In the genomic region with DNA sequence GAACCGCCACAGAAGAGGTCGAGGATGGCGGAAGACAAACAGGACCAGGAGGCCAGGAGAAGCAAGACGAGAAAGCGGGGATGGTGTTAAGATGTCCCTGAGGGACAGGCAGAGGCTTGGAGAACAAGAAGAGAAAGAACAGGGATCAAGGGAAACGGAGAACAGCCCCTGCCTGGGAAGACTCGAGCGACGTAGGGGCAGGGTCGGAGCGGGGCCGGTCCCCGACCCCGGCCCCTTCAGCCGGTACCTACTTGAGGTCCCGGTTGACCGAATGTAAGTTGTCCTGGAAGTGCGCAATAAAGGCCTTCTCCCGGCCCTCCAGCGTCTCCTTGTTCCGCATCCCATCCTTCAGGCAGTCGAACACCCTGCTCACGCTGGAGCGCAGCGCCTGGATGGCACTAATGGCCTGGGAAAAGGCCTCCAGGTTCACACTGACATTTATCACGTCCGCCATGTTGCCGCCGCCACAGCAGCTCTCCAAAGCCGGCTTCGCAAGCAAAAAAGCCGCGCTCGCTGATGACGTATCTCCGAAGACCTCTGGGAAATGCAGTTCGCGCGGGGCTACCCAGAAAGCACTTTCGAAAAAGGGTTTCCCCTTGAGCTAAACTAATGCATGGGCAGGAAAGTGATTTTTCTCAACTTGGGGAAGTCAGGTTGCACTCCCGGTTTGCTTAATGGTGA, we compare ENCODE assay signal across 8 cellular contexts. TPM values are rescaled to one million over a fixed set of nuclear protein-coding genes. Genes with fewer than 3 reads are reported as not detected.
DNase-seq lines count a peak whose midpoint lies in the region; FAIRE-seq and TF ChIP-seq lines count a peak whose summit lies in the region.

A gene with protein sequence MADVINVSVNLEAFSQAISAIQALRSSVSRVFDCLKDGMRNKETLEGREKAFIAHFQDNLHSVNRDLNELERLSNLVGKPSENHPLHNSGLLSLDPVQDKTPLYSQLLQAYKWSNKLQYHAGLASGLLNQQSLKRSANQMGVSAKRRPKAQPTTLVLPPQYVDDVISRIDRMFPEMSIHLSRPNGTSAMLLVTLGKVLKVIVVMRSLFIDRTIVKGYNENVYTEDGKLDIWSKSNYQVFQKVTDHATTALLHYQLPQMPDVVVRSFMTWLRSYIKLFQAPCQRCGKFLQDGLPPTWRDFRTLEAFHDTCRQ (minus strand): TSS at position 477 of the 681 bp plus-strand sequence. CDS start 23 bp downstream, at position 454.

- H3K27me3 ChIP-seq in H9 (ENCODE audit: insufficient read depth, low read length): no peaks in the 10 kb centered on the region
- peaks cover 10% of the 10 kb centered on the region for H3K27me3 ChIP-seq in SJSA1 (replicated peaks)
- H3K27me3 ChIP-seq in neuronal stem cell (ENCODE audit: control insufficient read depth in 3 of 3, insufficient read depth in 3 of 3, low read depth in 1 of 3, low read length in 3 of 3): no peaks in the 10 kb centered on the region
- no peaks in the 10 kb centered on the region for H3K27me3 ChIP-seq in subcutaneous abdominal adipose tissue (ENCODE audit: control insufficient read depth in 5 of 5, insufficient read depth in 4 of 5, low read length in 5 of 5)

- no CpG with 5 or more reads among the region's 41 CpGs for WGBS in H9 (ENCODE audit: extremely low coverage, insufficient read length, low lambda C conversion rate)
- no CpG with 5 or more reads among the region's 41 CpGs for WGBS in neuronal stem cell (ENCODE audit: extremely low coverage in 2 of 2, insufficient read length in 2 of 2, insufficient replicate concordance in 1 of 2), 2 donors

- H3K79me2 ChIP-seq in H9 (ENCODE audit: insufficient read depth, low read length): no peaks in the 10 kb centered on the region; the same call in 1 of the 2 replicates

- H3K36me3 ChIP-seq in SJSA1: peaks cover 19% of the 10 kb centered on the region
- peaks cover 3 to 26% of the 10 kb centered on the region in 2 donors for H3K36me3 ChIP-seq in neuronal stem cell (replicated peaks in 1 of 2; ENCODE audit: control insufficient read depth in 2 of 2, insufficient read depth in 2 of 2, low read length in 2 of 2)
- peaks cover 10 to 19% (median 16%) of the 10 kb centered on the region in 5 donors for H3K36me3 ChIP-seq in subcutaneous abdominal adipose tissue (ENCODE audit: control insufficient read depth in 5 of 5, insufficient read depth in 5 of 5, low read length in 5 of 5)

- no peak within 1 kb of the TSS for H2BK20ac ChIP-seq in H9 (ENCODE audit: low read depth, low read length, poor library complexity, severe bottlenecking)

- H4K5ac ChIP-seq in H9 (ENCODE audit: insufficient read length, low read depth, low read length): no peak within 1 kb of the TSS

- H3T11ph ChIP-seq in H9 (ENCODE audit: low read length): no peak within 1 kb of the TSS

- peaks cover 2 to 24% (median 15%) of the 10 kb centered on the region in 3 experiments; a peak in 5 of 7 replicates for H3K36me3 Mint-ChIP-seq in H9 (ENCODE audit: insufficient read depth in 1 of 3, low read depth in 3 of 3)

- H3K9me3 Mint-ChIP-seq in H9: no peaks in the 10 kb centered on the region; a peak in 2 of 5 replicates

- H3K4ac ChIP-seq in H9 (ENCODE audit: low read depth, low read length): no peak within 1 kb of the TSS
- no peak within 1 kb of the TSS for H3K4ac ChIP-seq in neuronal stem cell (ENCODE audit: low read length)

- no peak for FAIRE-seq in frontal cortex (lab: Jason Lieb, UNC)

- H2BK12ac ChIP-seq in H9 (ENCODE audit: insufficient read length, low read depth, low read length): no peak within 1 kb of the TSS
- H2BK12ac ChIP-seq in neuronal stem cell (ENCODE audit: low read length): no peak within 1 kb of the TSS

- no peak within 1 kb of the TSS for H3K23ac ChIP-seq in H9 (ENCODE audit: insufficient read length, low read depth, low read length)
- H3K23ac ChIP-seq in neuronal stem cell (ENCODE audit: low read depth, low read length, poor library complexity): no peak within 1 kb of the TSS

- H3K27ac Mint-ChIP-seq in H9: peak within 1 kb of the TSS; percentile 37 to 96 (median 41); a peak in 6 of 7 replicates

- H3K79me1 ChIP-seq in H9 (ENCODE audit: insufficient read depth, low read depth, low read length, poor library complexity, severe bottlenecking) (peaks cover 6% of the 10 kb centered on the region), neuronal stem cell (ENCODE audit: low read depth, low read length) (peaks cover 2% of the 10 kb centered on the region)

- H3K4me2 ChIP-seq in H9 (ENCODE audit: insufficient read depth, insufficient read length, low read length) (peak within 1 kb of the TSS; percentile 99), neuronal stem cell (ENCODE audit: insufficient read depth, low read length, poor library complexity, severe bottlenecking) (peak within 1 kb of the TSS; percentile 74)

- H3K14ac ChIP-seq in H9 (ENCODE audit: insufficient read depth, low read length) (no peak within 1 kb of the TSS; the same call in 1 of the 2 replicates), neuronal stem cell (ENCODE audit: low read length) (no peak within 1 kb of the TSS)

- no peak within 1 kb of the TSS for H3K27ac ChIP-seq in H9 (ENCODE audit: insufficient read length, low read depth, low read length)
- peak within 1 kb of the TSS; percentile 9; the same call in 1 of the 2 replicates for H3K27ac ChIP-seq in SJSA1
- H3K27ac ChIP-seq in neuronal stem cell (replicated peaks; ENCODE audit: low read length): no peak within 1 kb of the TSS
- peak within 1 kb of the TSS; percentile 46 for H3K27ac ChIP-seq in subcutaneous abdominal adipose tissue (ENCODE audit: low read depth, low read length)

- H2BK120ac ChIP-seq in H9 (ENCODE audit: low read depth, low read length, poor library complexity, severe bottlenecking) (no peak within 1 kb of the TSS), neuronal stem cell (ENCODE audit: low read depth, low read length) (no peak within 1 kb of the TSS)

- H2AK5ac ChIP-seq in H9 (ENCODE audit: insufficient read length, low read length) (no peak within 1 kb of the TSS), neuronal stem cell (ENCODE audit: low read depth, low read length) (peak within 1 kb of the TSS; percentile 41)

- H3K9me3 ChIP-seq in H9 (ENCODE audit: control insufficient read depth, low read depth, low read length) (no peaks in the 10 kb centered on the region), SJSA1 (replicated peaks) (no peaks in the 10 kb centered on the region; the same call in 1 of the 2 replicates), neuronal stem cell (replicated peaks in 1 of 2; ENCODE audit: control insufficient read depth in 2 of 2, insufficient read depth in 1 of 2, low read depth in 1 of 2, low read length in 2 of 2) (no peaks in the 10 kb centered on the region), subcutaneous abdominal adipose tissue (ENCODE audit: control insufficient read depth in 5 of 5, low read length in 5 of 5) (no peaks in the 10 kb centered on the region)

- peaks cover 4% of the 10 kb centered on the region; the same call in 1 of the 2 replicates for H3K27me3 Mint-ChIP-seq in H9 (ENCODE audit: low read depth)

- H3K4me1 Mint-ChIP-seq in H9: peaks cover 18 to 20% of the 10 kb centered on the region in 2 experiments

- H4K91ac ChIP-seq in H9 (ENCODE audit: insufficient read length, low read depth, low read length): no peak within 1 kb of the TSS
- H4K91ac ChIP-seq in neuronal stem cell (ENCODE audit: low read depth, low read length, poor library complexity): no peak within 1 kb of the TSS

- H3K18ac ChIP-seq in H9 (ENCODE audit: insufficient read length, low read depth, low read length) (no peak within 1 kb of the TSS), neuronal stem cell (ENCODE audit: low read length) (no peak within 1 kb of the TSS)

- no peak for TF ChIP-seq CTCF in H9 (conservative IDR thresholded peaks at IDR 0.05)

- no peak within 1 kb of the TSS for H3K56ac ChIP-seq in H9 (ENCODE audit: insufficient read length, low read depth, low read length)

- peak within 1 kb of the TSS; percentile 96 to 99 for H3K4me3 Mint-ChIP-seq in H9

- no peak within 1 kb of the TSS for H4K8ac ChIP-seq in H9 (replicated peaks; ENCODE audit: insufficient read length, low read depth, low read length)
- no peak within 1 kb of the TSS for H4K8ac ChIP-seq in neuronal stem cell (ENCODE audit: low read depth, low read length)

- no peaks in the 10 kb centered on the region for H4K20me1 ChIP-seq in H9 (ENCODE audit: control insufficient read depth, insufficient read depth, insufficient read length)

- H3K4me1 ChIP-seq in H9 (ENCODE audit: insufficient read depth, low read length) (no peaks in the 10 kb centered on the region), SJSA1 (replicated peaks) (peaks cover 12% of the 10 kb centered on the region), neuronal stem cell (ENCODE audit: control insufficient read depth in 2 of 2, insufficient read depth in 1 of 2, low read depth in 1 of 2, low read length in 2 of 2) (peaks cover 2 to 10% of the 10 kb centered on the region in 2 donors), subcutaneous abdominal adipose tissue (ENCODE audit: control insufficient read depth in 5 of 5, insufficient read depth in 5 of 5, low read length in 5 of 5) (peaks cover 3 to 21% (median 20%) of the 10 kb centered on the region in 5 donors)

- H3K9ac ChIP-seq in H9 (ENCODE audit: extremely low read depth, insufficient read length, low read length) (peak within 1 kb of the TSS; percentile 75), neuronal stem cell (ENCODE audit: low read depth, low read length, poor library complexity) (peak within 1 kb of the TSS; percentile 85), subcutaneous abdominal adipose tissue (ENCODE audit: low read length in 5 of 5) (peak within 1 kb of the TSS; percentile 96 to 100 (median 99))

- peaks cover 4% of the 10 kb centered on the region for H3K23me2 ChIP-seq in H9 (ENCODE audit: insufficient read length, low read depth, low read length, poor library complexity, severe bottlenecking)

- H3K4me3 ChIP-seq in SJSA1 (peak within 1 kb of the TSS; percentile 58), neuronal stem cell (ENCODE audit: low read length in 2 of 2) (peak within 1 kb of the TSS; percentile 84 to 92), subcutaneous abdominal adipose tissue (ENCODE audit: low read depth in 1 of 5, low read length in 5 of 5) (peak within 1 kb of the TSS; percentile 86 to 99 (median 97))

- no peak within 1 kb of the TSS for H2BK15ac ChIP-seq in H9 (ENCODE audit: low read depth, low read length)
- H2BK15ac ChIP-seq in neuronal stem cell (ENCODE audit: low read length): no peak within 1 kb of the TSS

- peak; percentile 91 for DNase-seq in EL
- peak; percentile 92 for DNase-seq in H9
- DNase-seq in MV-4-11 (lab: John Stamatoyannopoulos, UW): peak; percentile 88
- DNase-seq in SJSA1 (ENCODE audit: low read depth in 1 of 2, low spot score in 2 of 2): peak; percentile 68 to 89
- peak; percentile 64 to 87 (median 84) for DNase-seq in activated naive CD4-positive, alpha-beta T cell (lab: John Stamatoyannopoulos, UW)
- DNase-seq in frontal cortex (ENCODE audit: low spot score in 2 of 2): peak; percentile 62 to 88
- peak; percentile 82 for DNase-seq in neuronal stem cell (ENCODE audit: low spot score)

- H2BK5ac ChIP-seq in H9 (ENCODE audit: insufficient read length, low read length) (no peak within 1 kb of the TSS), neuronal stem cell (ENCODE audit: low read length) (no peak within 1 kb of the TSS)

- H2AFZ ChIP-seq in H9 (ENCODE audit: low read length): peak within 1 kb of the TSS; percentile 95
- peak within 1 kb of the TSS; percentile 77 for H2AFZ ChIP-seq in neuronal stem cell (ENCODE audit: low read length)

RNA-seq across cellular contexts. Expression of the gene that starts here (rescaled TPM):
- total RNA-seq in H9 (2021): 33.5 and 34.8 TPM in 2 replicates
- total RNA-seq in SJSA1 (2014; rRNA removed; shearing (Covaris generic)): 30.6 and 33.1 TPM in 2 replicates
- total RNA-seq in frontal cortex: 11.8 TPM
- 35.0 TPM for polyA plus RNA-seq in neuronal stem cell (2013, experiment 1 of 2)
- 35.1 TPM for polyA plus RNA-seq in neuronal stem cell (2013, experiment 2 of 2)

Comparison
In these comparisons a context has a peak if more than half of its experiments do, and no peak if none do; other contexts are left out.
1. H3K27ac ChIP-seq: peak in SJSA1 (single experiment) and subcutaneous abdominal adipose tissue (single experiment); none in H9 (single experiment) and neuronal stem cell (single experiment).
2. Peak in every context shown above with its lines, with median percentiles within 50 percentile points of each other: DNase-seq, H3K9ac ChIP-seq and H3K4me3 ChIP-seq.